8 cellular contexts compared by ENCODE assay signal in the genomic region with DNA sequence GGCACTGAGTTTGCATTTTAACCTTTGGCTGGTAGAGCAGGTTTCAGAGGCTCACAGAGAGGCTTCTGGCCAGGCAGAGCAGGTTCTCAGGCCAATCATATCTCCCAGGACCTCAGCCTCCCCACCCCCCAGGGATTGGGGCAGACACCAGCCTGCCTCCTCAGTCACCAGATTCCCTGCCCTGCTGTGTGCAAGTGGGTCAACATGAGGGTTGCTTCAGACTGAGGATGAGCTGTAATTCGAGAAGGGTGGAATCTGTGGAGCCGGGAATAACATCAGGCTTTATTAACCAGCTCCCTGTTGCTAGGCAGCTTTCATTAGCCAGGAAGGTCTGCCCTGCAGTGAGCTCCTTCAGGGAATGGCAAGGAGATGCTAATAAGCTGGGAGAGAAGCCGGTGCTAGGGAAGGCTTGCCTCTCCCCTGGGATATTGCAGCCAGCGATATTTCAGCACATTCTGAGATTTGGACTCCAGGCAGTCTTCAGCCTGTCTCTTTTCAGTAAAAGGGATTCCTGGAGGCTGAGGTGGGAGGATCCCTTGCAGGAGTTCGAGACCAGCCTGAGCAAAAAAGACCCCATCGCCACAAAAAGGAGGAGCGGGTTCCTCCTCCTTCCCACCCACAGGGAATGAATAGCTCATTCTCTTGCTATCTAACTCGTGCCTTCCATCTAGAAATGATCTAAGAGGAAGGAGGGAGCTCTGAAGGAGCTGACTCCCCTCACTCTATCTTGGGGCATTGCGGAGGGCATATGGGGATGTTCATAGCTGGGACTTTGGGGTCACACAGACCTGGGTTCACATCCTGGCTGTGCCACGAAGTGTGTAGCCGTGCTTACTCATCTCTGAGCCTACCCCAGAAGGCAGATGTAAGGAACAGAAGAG. TPM values are rescaled to one million over a fixed set of nuclear protein-coding genes. Genes with fewer than 3 reads are reported as not detected.
A peak's percentile ranks its signal among the peaks of the same experiment; 100 is the strongest.
DNase-seq lines count a peak whose midpoint lies in the region; ATAC-seq and TF ChIP-seq lines count a peak whose summit lies in the region.

No MANE protein-coding gene starts in this region.

- CTCF ChIA-PET in activated CD4-positive, alpha-beta memory T cell treated with anti-CD3 and anti-CD28 coated beads, Interleukin-2, amount 10 ng/mL, durations not matched to agents 7 days and 5 days (lab: Charles Lee) = interaction anchor here (0.9 to 1.4 kb wide), 4 partner anchors 10 to 290 kb away, joined by 3 read pairs; no protein-coding TSS in a partner anchor

- H3K4me3 Mint-ChIP-seq in activated CD4-positive, alpha-beta memory T cell treated with anti-CD3 and anti-CD28 coated beads, Interleukin-2, amount 10 ng/mL, durations not matched to agents 7 days and 5 days = no peak overlapping the region

- TF ChIP-seq CTCF in cardiac fibroblast (IDR thresholded peaks at IDR 0.05; ENCODE audit: low read depth, low read length) = no peak

- POLR2A ChIA-PET in activated CD4-positive, alpha-beta memory T cell treated with anti-CD3 and anti-CD28 coated beads, Interleukin-2, amount 10 ng/mL, durations not matched to agents 7 days and 5 days (lab: Charles Lee) = interaction anchor here (0.7 to 1.4 kb wide), 2 partner anchors 8 to 12 kb away, joined by 3 to 4 read pairs; a partner anchor contains a TSS

- peaks cover 7% of the 10 kb centered on the region for H3K4me1 Mint-ChIP-seq in activated CD4-positive, alpha-beta memory T cell treated with anti-CD3 and anti-CD28 coated beads, Interleukin-2, amount 10 ng/mL, durations not matched to agents 7 days and 5 days

- DNase-seq in DMS 273 treated with DMSO at 0.1 percent for 48 hours (lab: John Stamatoyannopoulos, UW) (peak; percentile 83), NCI-H2029 treated with DMSO at 0.1 percent for 48 hours (lab: John Stamatoyannopoulos, UW) (peak; percentile 60), cardiac fibroblast (ENCODE audit: low read depth in 2 of 2) (peak; percentile 47 to 75), left kidney (ENCODE audit: low read depth, low spot score) (peak; percentile 95), CD1c-positive myeloid dendritic cell (ENCODE audit: extremely low spot score) (no peak), NOMO-1 treated with DMSO at 0.1 percent for 48 hours (lab: John Stamatoyannopoulos, UW; ENCODE audit: unreplicated experiment) (no peak)
- no peak for DNase-seq in activated CD4-positive, alpha-beta memory T cell treated with anti-CD3 and anti-CD28 coated beads, Interleukin-2, amount 10 ng/mL, durations not matched to agents 7 days and 5 days

- H3K27ac Mint-ChIP-seq in activated CD4-positive, alpha-beta memory T cell treated with anti-CD3 and anti-CD28 coated beads, Interleukin-2, amount 10 ng/mL, durations not matched to agents 7 days and 5 days = no peak overlapping the region

- ATAC-seq in HG03175 (IDR thresholded peaks at IDR 0.05; ENCODE audit: unreplicated experiment) = no peak

- no peaks in the 10 kb centered on the region for H3K27me3 Mint-ChIP-seq in activated CD4-positive, alpha-beta memory T cell treated with anti-CD3 and anti-CD28 coated beads, Interleukin-2, amount 10 ng/mL, durations not matched to agents 7 days and 5 days

- H3K9me3 Mint-ChIP-seq in activated CD4-positive, alpha-beta memory T cell treated with anti-CD3 and anti-CD28 coated beads, Interleukin-2, amount 10 ng/mL, durations not matched to agents 7 days and 5 days = no peaks in the 10 kb centered on the region

- peaks cover 6% of the 10 kb centered on the region for H3K36me3 Mint-ChIP-seq in activated CD4-positive, alpha-beta memory T cell treated with anti-CD3 and anti-CD28 coated beads, Interleukin-2, amount 10 ng/mL, durations not matched to agents 7 days and 5 days (ENCODE audit: low read depth)

- H3K4me3 ChIP-seq in cardiac fibroblast (replicated peaks in 1 of 2; ENCODE audit: low read depth in 2 of 2, low read length in 2 of 2) = no peak overlapping the region

RNA-seq across cellular contexts. Expression of a gene that starts 10.7 kb away (rescaled TPM):
- total RNA-seq in activated CD4-positive, alpha-beta memory T cell treated with anti-CD3 and anti-CD28 coated beads, Interleukin-2, amount 10 ng/mL, durations not matched to agents 7 days and 5 days = 10 to 100 TPM; 45.4 to 49.4 TPM

RNA-seq across cellular contexts. Expression of a gene that starts 11.8 kb away (rescaled TPM):
- total RNA-seq in activated CD4-positive, alpha-beta memory T cell treated with anti-CD3 and anti-CD28 coated beads, Interleukin-2, amount 10 ng/mL, durations not matched to agents 7 days and 5 days = 10 to 100 TPM; 22.5 to 23.5 TPM

RNA-seq across cellular contexts. Expression of a gene that starts 44.3 kb away (rescaled TPM):
- 10 to 100 TPM; 19.3 to 19.5 TPM for total RNA-seq in activated CD4-positive, alpha-beta memory T cell treated with anti-CD3 and anti-CD28 coated beads, Interleukin-2, amount 10 ng/mL, durations not matched to agents 7 days and 5 days

RNA-seq across cellular contexts. Expression of a gene that starts 44.5 kb away (rescaled TPM):
- 10 to 100 TPM; 37.8 to 38.7 TPM for total RNA-seq in activated CD4-positive, alpha-beta memory T cell treated with anti-CD3 and anti-CD28 coated beads, Interleukin-2, amount 10 ng/mL, durations not matched to agents 7 days and 5 days

RNA-seq across cellular contexts. Expression of a gene that starts 52.8 kb away (rescaled TPM):
- total RNA-seq in activated CD4-positive, alpha-beta memory T cell treated with anti-CD3 and anti-CD28 coated beads, Interleukin-2, amount 10 ng/mL, durations not matched to agents 7 days and 5 days = 10 to 100 TPM; 29.1 to 29.9 TPM

Comparison
In these comparisons a context has a peak if more than half of its experiments do, and no peak if none do; other contexts are left out.
1. DNase-seq: peak in DMS 273 treated with DMSO at 0.1 percent for 48 hours (single experiment), NCI-H2029 treated with DMSO at 0.1 percent for 48 hours (single experiment), cardiac fibroblast (2 of 2) and left kidney (single experiment); none in CD1c-positive myeloid dendritic cell (single experiment), activated CD4-positive, alpha-beta memory T cell treated with anti-CD3 and anti-CD28 coated beads, Interleukin-2, amount 10 ng/mL, durations not matched to agents 7 days and 5 days (single experiment) and NOMO-1 treated with DMSO at 0.1 percent for 48 hours (single experiment).